ENCODE assay signal across 8 cellular contexts in the genomic region with DNA sequence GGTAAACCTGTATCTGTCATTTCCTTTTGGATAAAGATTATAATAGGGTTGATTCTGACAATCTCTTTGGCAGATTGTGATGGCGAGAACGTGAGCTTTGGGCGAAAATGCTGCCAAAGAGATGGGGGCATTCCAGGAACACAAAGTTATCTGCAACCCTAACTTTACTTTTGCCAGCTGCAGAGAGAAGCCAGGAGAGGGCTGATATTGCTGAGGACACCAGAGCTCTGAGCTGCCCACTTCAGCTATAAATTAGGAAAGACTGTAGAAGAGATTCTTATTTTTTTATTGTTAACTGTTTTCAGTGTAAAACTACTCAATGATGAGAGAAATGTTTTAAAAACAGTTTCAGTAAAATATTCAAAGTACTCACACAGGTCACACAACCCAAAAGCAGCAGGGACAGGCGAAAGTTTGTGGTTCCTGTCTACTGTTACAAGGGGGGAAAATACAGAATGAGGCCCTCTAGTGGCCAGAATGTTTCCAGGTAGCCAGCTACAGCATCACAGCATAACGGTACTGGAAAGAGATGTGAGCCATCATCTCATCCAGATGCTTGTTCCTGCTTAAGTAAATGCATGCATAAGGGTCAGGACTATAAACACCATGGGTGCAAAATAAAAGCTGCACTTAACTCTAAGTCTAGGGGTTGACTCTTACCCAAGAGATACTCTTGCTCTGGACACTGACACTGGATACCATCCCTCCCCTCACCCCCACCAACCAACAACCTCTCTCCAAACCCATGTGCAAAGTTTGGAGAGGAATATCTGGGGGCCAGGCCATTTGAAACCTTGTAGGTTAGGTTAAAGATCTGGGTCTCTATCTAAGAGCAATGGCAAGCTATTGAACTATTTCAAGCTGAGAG.
DNase-seq lines count a peak whose midpoint lies in the region; ATAC-seq, FAIRE-seq and TF ChIP-seq lines count a peak whose summit lies in the region.

No MANE protein-coding gene starts in this region.

- H3K79me2 ChIP-seq in OCI-LY1 (ENCODE audit: insufficient read depth, low read length) = no peaks in the 10 kb centered on the region

- H2AFZ ChIP-seq in OCI-LY1 (ENCODE audit: low read length) = no peak overlapping the region

- TF ChIP-seq EP300 in esophagus muscularis mucosa (IDR thresholded peaks at IDR 0.05) = no peak

- WGBS in esophagus muscularis mucosa = 82% methylated on average over 5 of the region's 5 CpGs

- no peak overlapping the region for H3K9ac ChIP-seq in OCI-LY1 (ENCODE audit: low read length)

- H3K9me3 ChIP-seq in OCI-LY1 (ENCODE audit: low read length) (no peaks in the 10 kb centered on the region), esophagus muscularis mucosa (peaks cover 0 to 17% (median 12%) of the 10 kb centered on the region in 4 donors)

- no peaks in the 10 kb centered on the region for H3K36me3 ChIP-seq in OCI-LY1 (ENCODE audit: insufficient read depth, low read length)
- H3K36me3 ChIP-seq in esophagus muscularis mucosa = no peaks in the 10 kb centered on the region

- intact Hi-C loops in esophagus muscularis mucosa (cut with DNase I) = no loop called here
- intact Hi-C loops in sciatic nerve (cut with DNase I) = no loop called here

- DNase-seq in NCI-H2196 (lab: John Stamatoyannopoulos, UW; ENCODE audit: unreplicated experiment) (peak; percentile 39), NCI-H2196 treated with DMSO at 0.1 percent for 48 hours (lab: John Stamatoyannopoulos, UW; ENCODE audit: unreplicated experiment) (no peak), GM19239 (ENCODE audit: insufficient read length, low spot score) (peak; percentile 9), esophagus muscularis mucosa (ENCODE audit: extremely low spot score) (no peak), sciatic nerve (ENCODE audit: low spot score) (no peak)
- no peak for DNase-seq in NK-92 treated with Interleukin-12 subunit alpha and Interleukin-12 subunit beta, amount 100 ng/mL, for 24 hours (lab: John Stamatoyannopoulos, UW)

- ATAC-seq in HG03103 (IDR thresholded peaks at IDR 0.05; ENCODE audit: low read depth, unreplicated experiment) = peak; percentile 85
- ATAC-seq in sciatic nerve = peak; percentile 38

- peak; percentile 88 for FAIRE-seq in GM19239 (lab: Jason Lieb, UNC)

- H3F3A ChIP-seq in OCI-LY1 (ENCODE audit: insufficient read depth, low read length) = no peaks in the 10 kb centered on the region

- peak; percentile 79 for TF ChIP-seq CTCF in OCI-LY1 (IDR thresholded peaks at IDR 0.05; ENCODE audit: low read length)
- TF ChIP-seq CTCF in esophagus muscularis mucosa (IDR thresholded peaks at IDR 0.05) = peak; percentile 27 to 50 (median 29)

- no peaks in the 10 kb centered on the region for H4K20me1 ChIP-seq in OCI-LY1 (ENCODE audit: insufficient read depth, low read length)

- H3K27ac ChIP-seq in OCI-LY1 (ENCODE audit: low read depth, low read length, poor library complexity, severe bottlenecking) (no peak overlapping the region), esophagus muscularis mucosa (replicated peaks in 1 of 4) (no peak overlapping the region)

- H3K4me1 ChIP-seq in OCI-LY1 (ENCODE audit: insufficient read depth, low read length, severe bottlenecking) (no peaks in the 10 kb centered on the region), esophagus muscularis mucosa (no peaks in the 10 kb centered on the region)

- no peak overlapping the region for H3K4me3 ChIP-seq in OCI-LY1 (ENCODE audit: low read depth, low read length, poor library complexity, severe bottlenecking)
- H3K4me3 ChIP-seq in esophagus muscularis mucosa = no peak overlapping the region

- TF ChIP-seq POLR2A in esophagus muscularis mucosa (IDR thresholded peaks at IDR 0.05; ENCODE audit: low read depth) = no peak

- H3K27me3 ChIP-seq in OCI-LY1 (ENCODE audit: insufficient read depth, low read length) (no peaks in the 10 kb centered on the region), esophagus muscularis mucosa (no peaks in the 10 kb centered on the region)

- H3K4me2 ChIP-seq in OCI-LY1 (ENCODE audit: low read length) = no peak overlapping the region

- H3K9me2 ChIP-seq in OCI-LY1 (ENCODE audit: low read depth, low read length) = no peaks in the 10 kb centered on the region

Comparison
In these comparisons a context has a peak if more than half of its experiments do, and no peak if none do; other contexts are left out.
1. DNase-seq: peak in NCI-H2196 (single experiment) and GM19239 (single experiment); none in NCI-H2196 treated with DMSO at 0.1 percent for 48 hours (single experiment), esophagus muscularis mucosa (single experiment), sciatic nerve (single experiment) and NK-92 treated with Interleukin-12 subunit alpha and Interleukin-12 subunit beta, amount 100 ng/mL, for 24 hours (single experiment).